In the genomic region with DNA sequence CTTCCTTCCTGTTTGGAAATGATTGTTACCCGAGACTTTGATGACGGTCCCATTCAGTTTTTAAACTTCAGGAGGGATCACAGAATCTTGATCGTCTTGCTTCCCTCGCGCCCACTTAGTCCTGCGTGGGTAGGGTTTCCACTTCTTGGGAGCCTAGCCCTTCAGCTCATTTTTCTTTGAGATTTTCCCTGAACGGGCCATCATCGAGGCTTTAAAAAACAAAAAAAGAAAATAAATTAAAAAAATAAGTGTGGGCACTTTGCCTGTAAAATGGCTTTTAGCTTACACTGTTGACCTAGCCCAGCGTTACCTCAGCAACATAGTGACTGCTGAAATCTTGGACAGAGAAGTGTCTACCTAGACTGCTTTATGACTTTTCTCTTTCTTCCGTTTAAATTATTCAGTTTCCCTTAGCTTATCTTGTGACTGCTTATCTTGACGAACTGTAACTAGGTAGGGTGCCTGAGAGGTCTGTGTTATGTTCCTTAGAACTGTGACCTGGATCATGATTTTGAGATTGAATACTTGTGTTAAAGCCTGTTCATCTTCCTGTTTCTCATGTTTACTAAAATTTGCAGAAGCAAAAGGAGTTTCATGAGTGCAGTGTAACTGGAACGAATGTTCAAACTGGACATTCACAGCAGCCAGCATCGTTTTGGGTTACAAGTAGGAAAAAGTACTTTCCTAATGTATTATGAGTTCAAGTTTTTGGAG, we compare ENCODE assay signal across 1 cellular context.
TF ChIP-seq lines count a peak whose summit lies in the region.

No MANE protein-coding gene starts in this region.

TF ChIP-seq in K562, 482 proteins besides CTCF, POLR2A, EP300 and RAD21 (continued from another document):
- 0 out of 2 replicates have a peak, but pooled peaks have one; percentile 11 for TF ChIP-seq MGA (IDR thresholded peaks at IDR 0.05)
- no peak for TF ChIP-seq ZNF740 (CRISPR knock-in tag; IDR thresholded peaks at IDR 0.05)
- TF ChIP-seq ZNF740 (tag; IDR thresholded peaks at IDR 0.05), result no peak
- no peak for TF ChIP-seq KLF16 (IDR thresholded peaks at IDR 0.05)
- TF ChIP-seq ZNF407 (IDR thresholded peaks at IDR 0.05; ENCODE audit: low read depth), result 0 out of 2 replicates have a peak, but pooled peaks have one; percentile 12
- TF ChIP-seq EP400 (IDR thresholded peaks at IDR 0.05), result 0 out of 2 replicates have a peak, but pooled peaks have one; percentile 21
- TF ChIP-seq TBP (optimal IDR thresholded peaks at IDR 0.05; ENCODE audit: low read depth, low read length), result peak; percentile 8
- TF ChIP-seq ELF2 (CRISPR knock-in tag; IDR thresholded peaks at IDR 0.05), result 0 out of 2 replicates have a peak, but pooled peaks have one; percentile 4
- no peak for TF ChIP-seq PHF21A (IDR thresholded peaks at IDR 0.05; ENCODE audit: borderline replicate concordance, low read depth)
- peak; percentile 4 to 27; a peak in 1 of 4 replicates for TF ChIP-seq MNT (conservative IDR thresholded peaks at IDR 0.05)
- 0 out of 2 replicates have a peak, but pooled peaks have one; percentile 40 for TF ChIP-seq CUX1 (CRISPR knock-in tag; IDR thresholded peaks at IDR 0.05)
- no peak for TF ChIP-seq SIN3A (IDR thresholded peaks at IDR 0.05; ENCODE audit: borderline replicate concordance in 2 of 2, control insufficient read depth in 1 of 2, low read depth in 2 of 2, low read length in 2 of 2)
